In genomic region chr9:98892296-98892695, GRCh38 we compare ENCODE assay signal across 24 cellular contexts.
"Had no signal": no experiment of that assay in that cellular context is flagged by ENCODE, and none has a peak within 500 bp of the region (broad histone marks: within the 10 kb centered on the region; RNA-seq: fewer than 3 reads in every experiment).

No MANE protein-coding gene starts in this region.

- H3K36me3 ChIP-seq: adrenal gland, MG63 had no signal

- H3K36me3 Mint-ChIP-seq: activated CD4-positive, alpha-beta memory T cell treated with anti-CD3 and anti-CD28 coated beads for 36 hours; activated naive CD4-positive, alpha-beta T cell treated with anti-CD3 and anti-CD28 coated beads, Interleukin-2, amount 10 ng/mL, durations not matched to agents 7 days and 5 days; T-cell had no signal

- H3K9me3 Mint-ChIP-seq: activated naive CD4-positive, alpha-beta T cell treated with anti-CD3 and anti-CD28 coated beads, Interleukin-2, amount 10 ng/mL, durations not matched to agents 7 days and 5 days; activated naive CD8-positive, alpha-beta T cell treated with anti-CD3 and anti-CD28 coated beads for 36 hours; activated T-helper 17 cell treated with anti-CD3 and anti-CD28 coated beads, Interleukin-2, amount 50 U/mL, for 72 hours had no signal

- H3K27ac ChIP-seq: adrenal gland had no signal

- H3K27ac Mint-ChIP-seq: activated B cell treated with CpG ODN at 0.5 μM for 24 hours; activated CD4-positive, alpha-beta memory T cell treated with anti-CD3 and anti-CD28 coated beads for 36 hours; activated CD4-positive, alpha-beta T cell treated with anti-CD3 and anti-CD28 coated beads, Interleukin-2, amount 10 ng/mL, durations not matched to agents 24 days and 14 days; activated naive CD4-positive, alpha-beta T cell treated with anti-CD3 and anti-CD28 coated beads, Interleukin-2, amount 10 ng/mL, durations not matched to agents 7 days and 5 days; activated naive CD8-positive, alpha-beta T cell treated with anti-CD3 and anti-CD28 coated beads for 36 hours; activated T-helper 17 cell treated with anti-CD3 and anti-CD28 coated beads, Interleukin-2, amount 50 U/mL, for 72 hours; T-cell had no signal

- H3K4me1 Mint-ChIP-seq: activated B cell treated with CpG ODN at 0.5 μM for 24 hours; activated CD4-positive, alpha-beta T cell treated with anti-CD3 and anti-CD28 coated beads, Interleukin-2, amount 10 ng/mL, durations not matched to agents 24 days and 14 days; activated naive CD4-positive, alpha-beta T cell treated with anti-CD3 and anti-CD28 coated beads, Interleukin-2, amount 10 ng/mL, durations not matched to agents 7 days and 5 days; activated T-helper 17 cell treated with anti-CD3 and anti-CD28 coated beads, Interleukin-2, amount 50 U/mL, for 72 hours; T-cell had no signal

- H3K4me3 Mint-ChIP-seq: activated B cell treated with CpG ODN at 0.5 μM for 24 hours; activated CD4-positive, alpha-beta memory T cell treated with anti-CD3 and anti-CD28 coated beads for 36 hours; activated CD4-positive, alpha-beta T cell treated with anti-CD3 and anti-CD28 coated beads, Interleukin-2, amount 10 ng/mL, durations not matched to agents 24 days and 14 days; activated naive CD4-positive, alpha-beta T cell treated with anti-CD3 and anti-CD28 coated beads, Interleukin-2, amount 10 ng/mL, durations not matched to agents 7 days and 5 days; activated naive CD8-positive, alpha-beta T cell treated with anti-CD3 and anti-CD28 coated beads for 36 hours; activated T-helper 17 cell treated with anti-CD3 and anti-CD28 coated beads, Interleukin-2, amount 50 U/mL, for 72 hours; T-cell had no signal

- DNase-seq: activated B cell treated with CpG ODN at 0.5 μM for 24 hours; activated CD4-positive, alpha-beta memory T cell treated with anti-CD3 and anti-CD28 coated beads for 36 hours; activated CD4-positive, alpha-beta T cell treated with anti-CD3 and anti-CD28 coated beads for 1 hour; activated CD4-positive, alpha-beta T cell treated with anti-CD3 and anti-CD28 coated beads, Interleukin-2, amount 10 ng/mL, durations not matched to agents 24 days and 14 days; activated CD8-positive, alpha-beta memory T cell treated with anti-CD3 and anti-CD28 coated beads for 24 hours; activated gamma-delta T cell treated with Interleukin-2 at 50 U/mL for 16 hours; activated naive CD4-positive, alpha-beta T cell treated with anti-CD3 and anti-CD28 coated beads, Interleukin-2, amount 10 ng/mL, durations not matched to agents 7 days and 5 days; activated naive CD8-positive, alpha-beta T cell treated with anti-CD3 and anti-CD28 coated beads for 36 hours; activated T-cell treated with anti-CD3 and anti-CD28 coated beads, Interleukin-2, amount 50 U/mL, for 48 hours; MG63; MV-4-11; NCI-H1092 treated with DMSO at 0.1 percent for 48 hours; NCI-H1417 treated with DMSO at 0.1 percent for 48 hours; NCI-H1694; NCI-H2029 treated with DMSO at 0.1 percent for 48 hours; NCI-H446; NCI-H524; PC-3; SHP77 treated with DMSO at 0.1 percent for 48 hours; T-cell; T-helper 2 cell; T1000 had no signal

- H3K27me3 ChIP-seq: adrenal gland, MG63 had no signal

- H3K4me3 ChIP-seq: adrenal gland, MG63 had no signal

- H3K9me3 ChIP-seq: adrenal gland had no signal

- ATAC-seq: activated T-helper 17 cell treated with anti-CD3 and anti-CD28 coated beads, Interleukin-2, amount 50 U/mL, for 72 hours; PC-3; T-cell had no signal
